ENCODE assay signal across 2 cellular contexts in genomic region chr3:152281032-152281713, GRCh38.
A peak's percentile ranks its signal among the peaks of the same experiment; 100 is the strongest.
TF ChIP-seq lines count a peak whose summit lies in the region.

No MANE protein-coding gene starts in this region.

TF ChIP-seq in liver, 16 proteins besides CTCF, POLR2A, EP300 and RAD21 (continued from another document):
- TF ChIP-seq, protein P1, sequence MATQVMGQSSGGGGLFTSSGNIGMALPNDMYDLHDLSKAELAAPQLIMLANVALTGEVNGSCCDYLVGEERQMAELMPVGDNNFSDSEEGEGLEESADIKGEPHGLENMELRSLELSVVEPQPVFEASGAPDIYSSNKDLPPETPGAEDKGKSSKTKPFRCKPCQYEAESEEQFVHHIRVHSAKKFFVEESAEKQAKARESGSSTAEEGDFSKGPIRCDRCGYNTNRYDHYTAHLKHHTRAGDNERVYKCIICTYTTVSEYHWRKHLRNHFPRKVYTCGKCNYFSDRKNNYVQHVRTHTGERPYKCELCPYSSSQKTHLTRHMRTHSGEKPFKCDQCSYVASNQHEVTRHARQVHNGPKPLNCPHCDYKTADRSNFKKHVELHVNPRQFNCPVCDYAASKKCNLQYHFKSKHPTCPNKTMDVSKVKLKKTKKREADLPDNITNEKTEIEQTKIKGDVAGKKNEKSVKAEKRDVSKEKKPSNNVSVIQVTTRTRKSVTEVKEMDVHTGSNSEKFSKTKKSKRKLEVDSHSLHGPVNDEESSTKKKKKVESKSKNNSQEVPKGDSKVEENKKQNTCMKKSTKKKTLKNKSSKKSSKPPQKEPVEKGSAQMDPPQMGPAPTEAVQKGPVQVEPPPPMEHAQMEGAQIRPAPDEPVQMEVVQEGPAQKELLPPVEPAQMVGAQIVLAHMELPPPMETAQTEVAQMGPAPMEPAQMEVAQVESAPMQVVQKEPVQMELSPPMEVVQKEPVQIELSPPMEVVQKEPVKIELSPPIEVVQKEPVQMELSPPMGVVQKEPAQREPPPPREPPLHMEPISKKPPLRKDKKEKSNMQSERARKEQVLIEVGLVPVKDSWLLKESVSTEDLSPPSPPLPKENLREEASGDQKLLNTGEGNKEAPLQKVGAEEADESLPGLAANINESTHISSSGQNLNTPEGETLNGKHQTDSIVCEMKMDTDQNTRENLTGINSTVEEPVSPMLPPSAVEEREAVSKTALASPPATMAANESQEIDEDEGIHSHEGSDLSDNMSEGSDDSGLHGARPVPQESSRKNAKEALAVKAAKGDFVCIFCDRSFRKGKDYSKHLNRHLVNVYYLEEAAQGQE (IDR thresholded peaks at IDR 0.05), result no peak
- TF ChIP-seq, protein P2, sequence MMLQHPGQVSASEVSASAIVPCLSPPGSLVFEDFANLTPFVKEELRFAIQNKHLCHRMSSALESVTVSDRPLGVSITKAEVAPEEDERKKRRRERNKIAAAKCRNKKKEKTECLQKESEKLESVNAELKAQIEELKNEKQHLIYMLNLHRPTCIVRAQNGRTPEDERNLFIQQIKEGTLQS (IDR thresholded peaks at IDR 0.05), result no peak
- TF ChIP-seq SP1 (IDR thresholded peaks at IDR 0.05) (peak; percentile 23), FOXA2 (IDR thresholded peaks at IDR 0.05) (no peak), HNF4G (IDR thresholded peaks at IDR 0.05) (peak; percentile 65), MAX (IDR thresholded peaks at IDR 0.05) (no peak)

TF ChIP-seq in WTC11, 78 proteins besides CTCF, POLR2A, EP300 and RAD21 (continued from another document):
- TF ChIP-seq FOXP4 (CRISPR knock-in tag; IDR thresholded peaks at IDR 0.05) (no peak), PRRX2 (CRISPR knock-in tag; IDR thresholded peaks at IDR 0.05) (no peak), JAZF1 (CRISPR knock-in tag; IDR thresholded peaks at IDR 0.05) (no peak), IRF2 (CRISPR knock-in tag; IDR thresholded peaks at IDR 0.05; ENCODE audit: borderline replicate concordance, low read depth) (no peak), ZMAT4 (CRISPR knock-in tag; IDR thresholded peaks at IDR 0.05) (no peak), HMGXB4 (CRISPR knock-in tag; IDR thresholded peaks at IDR 0.05) (no peak), ATF1 (CRISPR knock-in tag; IDR thresholded peaks at IDR 0.05) (no peak), ZNF232 (CRISPR knock-in tag; IDR thresholded peaks at IDR 0.05) (no peak), SMAD4 (CRISPR knock-in tag; IDR thresholded peaks at IDR 0.05) (no peak), ZNF423 (CRISPR knock-in tag; IDR thresholded peaks at IDR 0.05) (no peak), MYBL2 (CRISPR knock-in tag; IDR thresholded peaks at IDR 0.05) (no peak)
- TF ChIP-seq, protein P3, sequence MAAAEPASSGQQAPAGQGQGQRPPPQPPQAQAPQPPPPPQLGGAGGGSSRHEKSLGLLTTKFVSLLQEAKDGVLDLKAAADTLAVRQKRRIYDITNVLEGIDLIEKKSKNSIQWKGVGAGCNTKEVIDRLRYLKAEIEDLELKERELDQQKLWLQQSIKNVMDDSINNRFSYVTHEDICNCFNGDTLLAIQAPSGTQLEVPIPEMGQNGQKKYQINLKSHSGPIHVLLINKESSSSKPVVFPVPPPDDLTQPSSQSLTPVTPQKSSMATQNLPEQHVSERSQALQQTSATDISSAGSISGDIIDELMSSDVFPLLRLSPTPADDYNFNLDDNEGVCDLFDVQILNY (CRISPR knock-in tag; IDR thresholded peaks at IDR 0.05), result no peak
